8 cellular contexts compared by ENCODE assay signal in genomic region chr20:48921883-48922867, GRCh38. TPM values are rescaled to one million over a fixed set of nuclear protein-coding genes. Genes with fewer than 3 reads are reported as not detected.
DNase-seq lines count a peak whose midpoint lies in the region; ATAC-seq and TF ChIP-seq lines count a peak whose summit lies in the region.

No MANE protein-coding gene starts in this region.

- DNase-seq in A673 (ENCODE audit: low spot score) (no peak), NCI-H69 (lab: John Stamatoyannopoulos, UW) (peak; percentile 67), left colon (peak; percentile 68 to 77), mucosa of gallbladder (ENCODE audit: low spot score) (no peak)
- DNase-seq in central memory CD4-positive, alpha-beta T cell, result peak; percentile 15

- no peaks in the 10 kb centered on the region for H3K27me3 ChIP-seq in A673 (replicated peaks; ENCODE audit: insufficient read depth, low read depth, low read length, poor library complexity)
- no peaks in the 10 kb centered on the region for H3K27me3 ChIP-seq in stomach smooth muscle (ENCODE audit: control insufficient read depth in 1 of 2, insufficient read depth in 2 of 2, low read length in 2 of 2)

- intact Hi-C loops in A673 (cut with micrococcal nuclease; ENCODE audit: unreplicated experiment) (no loop called here), left colon (cut with DNase I, micrococcal nuclease) (no loop called here)

- peak overlapping the region; percentile 71 for H3K4me3 ChIP-seq in A673 (ENCODE audit: low read depth, low read length, poor library complexity, severe bottlenecking)
- H3K4me3 ChIP-seq in stomach smooth muscle (ENCODE audit: low read length in 2 of 2), result peak overlapping the region; percentile 92 to 93

- POLR2A ChIA-PET in A673 (lab: Charles Lee; ENCODE audit: low non-redundant PET), result no interaction called here

- H3K4me1 ChIP-seq in A673 (ENCODE audit: insufficient read depth, low read length, poor library complexity, severe bottlenecking), result peaks cover 23% of the 10 kb centered on the region
- peaks cover 13% of the 10 kb centered on the region for H3K4me1 ChIP-seq in stomach smooth muscle (ENCODE audit: control insufficient read depth, insufficient read depth, low read length)

- H3K36me3 ChIP-seq in A673 (ENCODE audit: insufficient read depth, low read length, poor library complexity, severe bottlenecking) (no peaks in the 10 kb centered on the region), stomach smooth muscle (ENCODE audit: control insufficient read depth in 2 of 2, insufficient read depth in 2 of 2, low read length in 2 of 2) (no peaks in the 10 kb centered on the region)

- H3K9ac ChIP-seq in stomach smooth muscle (ENCODE audit: low read length in 2 of 2), result peak overlapping the region; percentile 94 to 96

- ATAC-seq in GM18517 (IDR thresholded peaks at IDR 0.05; ENCODE audit: unreplicated experiment), result peak; percentile 39
- peak; percentile 35 for ATAC-seq in HG03066 (IDR thresholded peaks at IDR 0.05; ENCODE audit: low read depth, unreplicated experiment)
- ATAC-seq in left colon, result peak; percentile 58

- H3K27ac ChIP-seq in A673 (ENCODE audit: low read depth, low read length, poor library complexity, severe bottlenecking) (peak overlapping the region; percentile 75), stomach smooth muscle (ENCODE audit: low read length) (peak overlapping the region; percentile 93)

- H3K9me3 ChIP-seq in A673 (ENCODE audit: low read depth, low read length, poor library complexity, severe bottlenecking) (no peaks in the 10 kb centered on the region), stomach smooth muscle (ENCODE audit: control insufficient read depth in 2 of 2, low read length in 2 of 2) (no peaks in the 10 kb centered on the region)

- TF ChIP-seq CTCF in A673 (conservative IDR thresholded peaks at IDR 0.05; ENCODE audit: low read depth, low read length), result no peak

- CTCF ChIA-PET in A673 (lab: Charles Lee), result no interaction called here

- TSS peak; percentile 61 for BruUV-seq in A673 (replicated peaks; lab: Mats Ljungman, UMichigan)

RNA-seq across cellular contexts. Expression of gene ARFGEF2, which starts 0.7 kb away (rescaled TPM):
- total RNA-seq in A673 (2021) (23.5 and 26.1 TPM in 2 replicates), left colon (10 to 100 TPM; 58.7 to 87.1 TPM), mucosa of gallbladder (37.1 TPM)

Comparison
In these comparisons a context has a peak if more than half of its experiments do, and no peak if none do; other contexts are left out.
1. DNase-seq: peak in NCI-H69 (single experiment), central memory CD4-positive, alpha-beta T cell (single experiment) and left colon (2 of 2); none in A673 (single experiment) and mucosa of gallbladder (single experiment).
2. Peak in every context shown above with its lines, with median percentiles within 50 percentile points of each other: ATAC-seq.